8 cellular contexts compared by ENCODE assay signal in genomic region chr2:227325824-227326195, GRCh38. TPM values are rescaled to one million over a fixed set of nuclear protein-coding genes. Genes with fewer than 3 reads are reported as not detected.
DNase-seq lines count a peak whose midpoint lies in the region; ATAC-seq lines count a peak whose summit lies in the region.

No MANE protein-coding gene starts in this region.

- H4K8ac ChIP-seq in trophoblast cell (ENCODE audit: low read depth, low read length), result peak overlapping the region; percentile 95

- no CpG with 5 or more reads among the region's 13 CpGs for WGBS in trophoblast cell (ENCODE audit: extremely low coverage, insufficient coverage, insufficient read length)

- peak overlapping the region; percentile 95 for H2AFZ ChIP-seq in trophoblast cell (ENCODE audit: insufficient read depth, low read length, poor library complexity)

- peak overlapping the region; percentile 91 for H3K4me3 ChIP-seq in Jurkat, Clone E6-1 (ENCODE audit: low read length)
- H3K4me3 ChIP-seq in trophoblast cell (ENCODE audit: low read depth, low read length), result peak overlapping the region; percentile 85

- peak overlapping the region; percentile 61 for H3K4ac ChIP-seq in trophoblast cell (ENCODE audit: low read depth, low read length)

- peak overlapping the region; percentile 77 for H3K27ac ChIP-seq in trophoblast cell (ENCODE audit: low read depth, low read length)

- no peak overlapping the region for H2AK5ac ChIP-seq in trophoblast cell (ENCODE audit: low read length)

- H3K27me3 ChIP-seq in trophoblast cell (ENCODE audit: insufficient read depth, low read length), result no peaks in the 10 kb centered on the region

- H3K9me3 Mint-ChIP-seq in activated naive CD8-positive, alpha-beta T cell treated with anti-CD3 and anti-CD28 coated beads for 36 hours, result peaks cover 5% of the 10 kb centered on the region

- H3K9ac ChIP-seq in trophoblast cell (ENCODE audit: low read length), result peak overlapping the region; percentile 62

- peak overlapping the region; percentile 92 for H3K4me3 Mint-ChIP-seq in activated naive CD8-positive, alpha-beta T cell treated with anti-CD3 and anti-CD28 coated beads for 36 hours

- H3K27ac Mint-ChIP-seq in activated naive CD8-positive, alpha-beta T cell treated with anti-CD3 and anti-CD28 coated beads for 36 hours, result peak overlapping the region; percentile 92

- peak overlapping the region; percentile 6 for H4K12ac ChIP-seq in trophoblast cell (ENCODE audit: low read depth, low read length)

- H3K79me1 ChIP-seq in trophoblast cell (ENCODE audit: low read length), result peaks cover 6% of the 10 kb centered on the region

- peaks cover under 1% of the 10 kb centered on the region for H3K9me3 ChIP-seq in trophoblast cell (ENCODE audit: insufficient read depth, low read depth, low read length)

- peak overlapping the region; percentile 81 for H2BK5ac ChIP-seq in trophoblast cell (ENCODE audit: low read depth, low read length, poor library complexity)

- no peaks in the 10 kb centered on the region for H3K27me3 Mint-ChIP-seq in activated naive CD8-positive, alpha-beta T cell treated with anti-CD3 and anti-CD28 coated beads for 36 hours

- intact Hi-C loops in cardiac septum (cut with DNase I), result no loop called here

- H3K14ac ChIP-seq in trophoblast cell (ENCODE audit: low read length), result peak overlapping the region; percentile 86

- H3K4me2 ChIP-seq in trophoblast cell (ENCODE audit: low read length), result peak overlapping the region; percentile 95

- H3K36me3 ChIP-seq in trophoblast cell (ENCODE audit: control insufficient read depth in 1 of 2, insufficient read depth in 2 of 2, low read length in 2 of 2), result no peaks in the 10 kb centered on the region

- no peaks in the 10 kb centered on the region for H3K4me1 ChIP-seq in trophoblast cell (ENCODE audit: control insufficient read depth in 1 of 2, insufficient read depth in 2 of 2, low read length in 2 of 2)

- peaks cover 13% of the 10 kb centered on the region for H3K36me3 Mint-ChIP-seq in activated naive CD8-positive, alpha-beta T cell treated with anti-CD3 and anti-CD28 coated beads for 36 hours

- H3K18ac ChIP-seq in trophoblast cell (ENCODE audit: low read length), result no peak overlapping the region

- H3K23ac ChIP-seq in trophoblast cell (ENCODE audit: low read length), result no peak overlapping the region

- ATAC-seq in GM19395 (IDR thresholded peaks at IDR 0.05; ENCODE audit: unreplicated experiment), result peak; percentile 19
- ATAC-seq in activated CD4-positive, CD25-positive, alpha-beta regulatory T cell treated with anti-CD3 and anti-CD28 coated beads, Interleukin-2, amount 50 U/mL, for 24 hours, result no peak

- H4K91ac ChIP-seq in trophoblast cell (ENCODE audit: low read depth, low read length), result peak overlapping the region; percentile 88

- peaks cover 8% of the 10 kb centered on the region for H3K79me2 ChIP-seq in trophoblast cell (ENCODE audit: control insufficient read depth, insufficient read depth, low read length, poor library complexity)

- DNase-seq in COLO668 (lab: John Stamatoyannopoulos, UW; ENCODE audit: unreplicated experiment) (peak; percentile 44), cardiac septum (ENCODE audit: low spot score) (peak; percentile 80), trophoblast cell (peak; percentile 18 to 35), AML-193 (lab: John Stamatoyannopoulos, UW) (no peak)
- DNase-seq in Jurkat, Clone E6-1 (ENCODE audit: low read depth, low spot score), result no peak
- DNase-seq in activated naive CD8-positive, alpha-beta T cell treated with anti-CD3 and anti-CD28 coated beads for 36 hours, result peak; percentile 7

- no peak overlapping the region for H2BK12ac ChIP-seq in trophoblast cell (ENCODE audit: low read length)

- H2BK120ac ChIP-seq in trophoblast cell (ENCODE audit: insufficient read depth, low read length, poor library complexity), result peak overlapping the region; percentile 88

- H3K4me1 Mint-ChIP-seq in activated naive CD8-positive, alpha-beta T cell treated with anti-CD3 and anti-CD28 coated beads for 36 hours, result peaks cover 42% of the 10 kb centered on the region

RNA-seq across cellular contexts. Expression of gene MFF, which starts 0.8 kb away (rescaled TPM):
- 123 TPM for polyA plus RNA-seq in Jurkat, Clone E6-1 (2012; ENCODE audit: insufficient read depth, insufficient read length)
- total RNA-seq in activated naive CD8-positive, alpha-beta T cell treated with anti-CD3 and anti-CD28 coated beads for 36 hours, result 10 to 100 TPM; 69.7 to 72.5 TPM
- 75.6 TPM for total RNA-seq in cardiac septum
- polyA plus RNA-seq in trophoblast cell (2013), result 74.4 and 74.5 TPM in 2 replicates

RNA-seq across cellular contexts. Expression of gene TM4SF20, which starts 53.3 kb away (rescaled TPM):
- polyA plus RNA-seq in Jurkat, Clone E6-1 (2012; ENCODE audit: insufficient read depth, insufficient read length), result not detected
- not detected for total RNA-seq in activated naive CD8-positive, alpha-beta T cell treated with anti-CD3 and anti-CD28 coated beads for 36 hours
- total RNA-seq in cardiac septum, result not detected
- polyA plus RNA-seq in trophoblast cell (2013), result not detected in 2 replicates

Comparison
In these comparisons a context has a peak if more than half of its experiments do, and no peak if none do; other contexts are left out.
1. DNase-seq: peak in COLO668 (single experiment), activated naive CD8-positive, alpha-beta T cell treated with anti-CD3 and anti-CD28 coated beads for 36 hours (single experiment), cardiac septum (single experiment) and trophoblast cell (2 of 2); none in Jurkat, Clone E6-1 (single experiment) and AML-193 (0 of 2).